In the genomic region with DNA sequence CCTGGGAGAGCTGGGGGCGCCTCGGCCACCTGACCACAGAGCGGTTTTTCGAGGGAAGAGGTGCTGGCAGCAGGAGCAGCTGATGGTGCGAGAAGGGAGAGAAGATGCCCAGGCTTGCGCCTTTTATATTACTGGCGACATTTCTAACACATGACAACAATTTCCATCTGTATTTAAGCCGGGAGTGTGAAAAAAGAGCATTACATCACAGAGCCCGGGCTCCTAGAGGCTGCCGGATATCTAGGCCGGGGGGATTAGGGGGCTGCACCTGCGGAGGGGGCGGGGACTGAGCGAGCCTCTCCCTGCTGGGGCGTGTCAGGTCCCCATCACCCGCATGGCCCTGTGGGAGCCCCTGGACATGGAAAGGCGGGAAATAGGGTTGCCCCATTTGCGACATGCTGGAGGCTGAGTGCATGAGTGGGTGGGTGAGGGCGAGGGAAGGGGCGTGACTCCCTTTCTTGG, we compare ENCODE assay signal across 14 cellular contexts.
DNase-seq lines count a peak whose midpoint lies in the region; TF ChIP-seq lines count a peak whose summit lies in the region.
"Had no signal": no experiment of that assay in that cellular context is flagged by ENCODE, and none has a peak within 500 bp of the region (broad histone marks: within the 10 kb centered on the region; RNA-seq: fewer than 3 reads in every experiment).

No MANE protein-coding gene starts in this region.

- H2AFZ ChIP-seq in mesenchymal stem cell (ENCODE audit: low read depth, low read length): no peak overlapping the region

- H2BK12ac ChIP-seq in mesenchymal stem cell (ENCODE audit: low read length in 2 of 2): no peak overlapping the region

- H3K27ac Mint-ChIP-seq in osteocyte (ENCODE audit: unreplicated experiment): no peak overlapping the region
- no peak overlapping the region for H3K27ac Mint-ChIP-seq in T-helper 2 cell treated with Interferon-gamma antibody and Interleukin-4, amounts not matched to agents 5 μg/mL and 100 μg/mL, for 36 hours

- no peak for TF ChIP-seq POLR2A in tibial nerve (IDR thresholded peaks at IDR 0.05)

- no peak overlapping the region for H4K8ac ChIP-seq in mesenchymal stem cell (ENCODE audit: low read length)

- H3K4me3 ChIP-seq in mesenchymal stem cell (ENCODE audit: insufficient read depth in 1 of 2, low read depth in 1 of 2, low read length in 2 of 2) (peak overlapping the region; percentile 40 to 73), tibial nerve (peak overlapping the region; percentile 33 to 56 (median 38))
- H3K4me3 ChIP-seq: lung had no signal

- no peak overlapping the region for H3K14ac ChIP-seq in mesenchymal stem cell (ENCODE audit: low read length in 2 of 2)

- H3K27me3 ChIP-seq in mesenchymal stem cell (ENCODE audit: control insufficient read depth in 1 of 2, insufficient read depth in 1 of 2, low read length in 2 of 2): peaks cover 0 to 5% of the 10 kb centered on the region in 2 experiments
- H3K27me3 ChIP-seq in tibial nerve: no peaks in the 10 kb centered on the region

- no peak overlapping the region for H2BK120ac ChIP-seq in mesenchymal stem cell (ENCODE audit: low read depth, low read length)

- H3K4me1 ChIP-seq in mesenchymal stem cell (ENCODE audit: control insufficient read depth, insufficient read depth, low read depth, low read length) (peaks cover 13% of the 10 kb centered on the region), tibial nerve (peaks cover 0 to 22% (median 0%) of the 10 kb centered on the region in 4 donors)

- 17% methylated on average over 11 of the region's 20 CpGs for WGBS in mesenchymal stem cell
- 12 to 31% methylated on average over 20 of the region's 20 CpGs for WGBS in tibial nerve, 2 donors

- H2BK15ac ChIP-seq in mesenchymal stem cell (ENCODE audit: low read depth, poor library complexity, severe bottlenecking): no peak overlapping the region

- peak overlapping the region; percentile 88 for H3K4me2 ChIP-seq in mesenchymal stem cell (ENCODE audit: low read length, poor library complexity, severe bottlenecking)

- H3K27ac ChIP-seq in mesenchymal stem cell (ENCODE audit: low read length, poor library complexity, severe bottlenecking) (no peak overlapping the region), tibial nerve (peak overlapping the region; percentile 63 to 88 (median 76))
- H3K27ac ChIP-seq: 22Rv1 had no signal

- H3K9me3 Mint-ChIP-seq in osteocyte (ENCODE audit: unreplicated experiment): no peaks in the 10 kb centered on the region
- no peaks in the 10 kb centered on the region for H3K9me3 Mint-ChIP-seq in T-helper 2 cell treated with Interferon-gamma antibody and Interleukin-4, amounts not matched to agents 5 μg/mL and 100 μg/mL, for 36 hours

- H3K4me1 Mint-ChIP-seq in osteocyte (ENCODE audit: unreplicated experiment): peaks cover 27% of the 10 kb centered on the region
- H3K4me1 Mint-ChIP-seq in T-helper 2 cell treated with Interferon-gamma antibody and Interleukin-4, amounts not matched to agents 5 μg/mL and 100 μg/mL, for 36 hours (ENCODE audit: low read depth): no peaks in the 10 kb centered on the region

- no peak overlapping the region for H2AK5ac ChIP-seq in mesenchymal stem cell (ENCODE audit: low read length, severe bottlenecking)

- no peaks in the 10 kb centered on the region for H3K36me3 Mint-ChIP-seq in osteocyte (ENCODE audit: unreplicated experiment)
- no peaks in the 10 kb centered on the region for H3K36me3 Mint-ChIP-seq in T-helper 2 cell treated with Interferon-gamma antibody and Interleukin-4, amounts not matched to agents 5 μg/mL and 100 μg/mL, for 36 hours (ENCODE audit: low read depth)

- H3K9me3 ChIP-seq in mesenchymal stem cell (ENCODE audit: control insufficient read depth, low read length): no peaks in the 10 kb centered on the region
- H3K9me3 ChIP-seq in tibial nerve: no peaks in the 10 kb centered on the region

- H3K36me3 ChIP-seq in mesenchymal stem cell (ENCODE audit: control insufficient read depth in 1 of 2, insufficient read depth in 2 of 2, low read depth in 1 of 2, low read length in 2 of 2): no peaks in the 10 kb centered on the region
- no peaks in the 10 kb centered on the region for H3K36me3 ChIP-seq in tibial nerve

- H3K4me3 Mint-ChIP-seq in osteocyte (ENCODE audit: unreplicated experiment): no peak overlapping the region
- no peak overlapping the region for H3K4me3 Mint-ChIP-seq in T-helper 2 cell treated with Interferon-gamma antibody and Interleukin-4, amounts not matched to agents 5 μg/mL and 100 μg/mL, for 36 hours

- no peak overlapping the region for H4K91ac ChIP-seq in mesenchymal stem cell (ENCODE audit: low read length)

- peaks cover 5% of the 10 kb centered on the region for H3K27me3 Mint-ChIP-seq in osteocyte (ENCODE audit: unreplicated experiment)
- H3K27me3 Mint-ChIP-seq in T-helper 2 cell treated with Interferon-gamma antibody and Interleukin-4, amounts not matched to agents 5 μg/mL and 100 μg/mL, for 36 hours (ENCODE audit: low read depth): peaks cover 6% of the 10 kb centered on the region

- no peak overlapping the region for H3K4ac ChIP-seq in mesenchymal stem cell (ENCODE audit: low read depth in 1 of 2, low read length in 2 of 2)

- H3K18ac ChIP-seq in mesenchymal stem cell (ENCODE audit: low read depth in 1 of 2, low read length in 2 of 2): no peak overlapping the region

- no peak for TF ChIP-seq EP300 in tibial nerve (IDR thresholded peaks at IDR 0.05)

- TF ChIP-seq CTCF in tibial nerve (IDR thresholded peaks at IDR 0.05) (no peak), osteocyte (IDR thresholded peaks at IDR 0.05) (no peak)

- no peak overlapping the region for H2BK5ac ChIP-seq in mesenchymal stem cell (ENCODE audit: low read depth, low read length, poor library complexity, severe bottlenecking)

- peak; percentile 33 for DNase-seq in DMS 273 (lab: John Stamatoyannopoulos, UW; ENCODE audit: unreplicated experiment)
- DNase-seq in DMS 273 treated with DMSO at 0.1 percent for 48 hours (lab: John Stamatoyannopoulos, UW): no peak
- DNase-seq in ecto neural progenitor cell (ENCODE audit: low spot score): peak; percentile 77
- DNase-seq in mesenchymal stem cell: no peak
- no peak for DNase-seq in tibial nerve (ENCODE audit: low spot score in 2 of 2)
- DNase-seq in islet precursor cell: no peak
- DNase-seq in osteocyte (ENCODE audit: extremely low spot score, unreplicated experiment): no peak
- no peak for DNase-seq in T-helper 2 cell treated with Interferon-gamma antibody and Interleukin-4, amounts not matched to agents 5 μg/mL and 100 μg/mL, for 36 hours (ENCODE audit: low spot score)
- DNase-seq: HCEC 1CT; NCI-H187; stimulated activated CD4-positive, alpha-beta T cell treated with anti-CD3 and anti-CD28 coated beads, Interleukin-12 subunit alpha, Interleukin-12 subunit beta, amount 100 ng/mL, for 4 hours; stimulated activated naive CD4-positive, alpha-beta T cell treated with Interleukin-2 at 50 U/mL for 16 hours had no signal

- H3K23ac ChIP-seq in mesenchymal stem cell (ENCODE audit: low read length in 2 of 2): no peak overlapping the region

- peaks cover 13% of the 10 kb centered on the region for H3K79me1 ChIP-seq in mesenchymal stem cell (replicated peaks; ENCODE audit: low read length, poor library complexity, severe bottlenecking)

- peak overlapping the region; percentile 60 for H3K9ac ChIP-seq in mesenchymal stem cell (ENCODE audit: low read length)

Comparison
In these comparisons a context has a peak if more than half of its experiments do, and no peak if none do; other contexts are left out.
1. DNase-seq: peak in DMS 273 (single experiment) and ecto neural progenitor cell (single experiment); none in DMS 273 treated with DMSO at 0.1 percent for 48 hours (single experiment), mesenchymal stem cell (single experiment), tibial nerve (0 of 2), islet precursor cell (single experiment), osteocyte (single experiment) and T-helper 2 cell treated with Interferon-gamma antibody and Interleukin-4, amounts not matched to agents 5 μg/mL and 100 μg/mL, for 36 hours (single experiment).